In the genomic region with DNA sequence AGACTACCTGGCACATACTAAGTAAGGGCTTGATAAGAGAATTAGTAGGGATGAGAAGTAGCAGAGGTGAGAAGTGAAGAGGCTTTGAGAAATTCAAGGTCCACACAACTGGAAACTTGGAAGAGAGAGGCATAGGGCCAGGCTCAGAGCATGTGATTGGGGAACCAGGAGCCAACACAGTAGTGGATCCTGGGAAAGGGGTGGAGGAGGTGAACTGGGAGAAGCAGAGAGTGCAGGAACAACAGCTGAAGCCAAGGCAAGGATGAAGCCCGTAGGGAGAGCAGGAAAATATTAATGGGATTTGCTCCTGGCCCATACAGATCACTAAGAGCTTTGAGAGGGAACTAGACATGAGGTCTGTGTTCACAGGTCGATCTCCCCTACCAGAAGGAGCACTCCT, we compare ENCODE assay signal across 10 cellular contexts. TPM values are rescaled to one million over a fixed set of nuclear protein-coding genes. Genes with fewer than 3 reads are reported as not detected.
DNase-seq lines count a peak whose midpoint lies in the region; ATAC-seq and TF ChIP-seq lines count a peak whose summit lies in the region.
"Had no signal": no experiment of that assay in that cellular context is flagged by ENCODE, and none has a peak within 500 bp of the region (broad histone marks: within the 10 kb centered on the region; RNA-seq: fewer than 3 reads in every experiment).

No MANE protein-coding gene starts in this region.

- BruUV-seq in OCI-LY7 (replicated peaks; lab: Mats Ljungman, UMichigan) = no TSS peak

- no peak for ATAC-seq in CD4-positive, CD25-positive, alpha-beta regulatory T cell (ENCODE audit: low read depth in 2 of 2)

- peak overlapping the region; percentile 37; the same call in 1 of the 2 replicates for H2AFZ ChIP-seq in OCI-LY7 (ENCODE audit: low read length)

- DNase-seq in CD4-positive, CD25-positive, alpha-beta regulatory T cell = no peak
- DNase-seq in OCI-LY7 (ENCODE audit: low spot score) (no peak), immature natural killer cell (no peak), midbrain (lab: John Stamatoyannopoulos, UW) (no peak)
- DNase-seq in stimulated activated CD4-positive, alpha-beta T cell treated with anti-CD3 and anti-CD28 coated beads, Interleukin-2, amount 100 ng/mL, for 24 hours = no peak
- no peak for DNase-seq in stimulated activated CD4-positive, alpha-beta T cell treated with anti-CD3 and anti-CD28 coated beads, Interleukin-4, amount 100 ng/mL, for 1 hour
- DNase-seq: mammary epithelial cell had no signal

- H3K9me2 ChIP-seq in OCI-LY7 (ENCODE audit: insufficient read depth, low read length) = no peaks in the 10 kb centered on the region

- peaks cover 18% of the 10 kb centered on the region for H3K36me3 ChIP-seq in CD4-positive, CD25-positive, alpha-beta regulatory T cell (ENCODE audit: control insufficient read depth, insufficient read depth, low read length)
- peaks cover 18% of the 10 kb centered on the region; the same call in 1 of the 2 replicates for H3K36me3 ChIP-seq in OCI-LY7 (ENCODE audit: insufficient read depth, low read length)

- H3K9me3 ChIP-seq in CD4-positive, CD25-positive, alpha-beta regulatory T cell (ENCODE audit: control insufficient read depth in 2 of 2, low read length in 2 of 2) = no peaks in the 10 kb centered on the region
- H3K9me3 ChIP-seq in OCI-LY7 (ENCODE audit: low read length) = no peaks in the 10 kb centered on the region
- H3K9me3 ChIP-seq: HAP-1 had no signal

- no peaks in the 10 kb centered on the region for H3K27me3 ChIP-seq in CD4-positive, CD25-positive, alpha-beta regulatory T cell (ENCODE audit: control insufficient read depth, insufficient read depth, low read length)

- peaks cover 15% of the 10 kb centered on the region for H3K36me3 Mint-ChIP-seq in CD4-positive, CD25-positive, alpha-beta regulatory T cell
- H3K36me3 Mint-ChIP-seq in immature natural killer cell = peaks cover 7 to 11% (median 11%) of the 10 kb centered on the region in 3 donors

- peaks cover 62% of the 10 kb centered on the region for H3K4me1 ChIP-seq in CD4-positive, CD25-positive, alpha-beta regulatory T cell (ENCODE audit: control insufficient read depth, insufficient read depth, low read length, poor library complexity, severe bottlenecking)
- peaks cover 74% of the 10 kb centered on the region for H3K4me1 ChIP-seq in OCI-LY7 (ENCODE audit: insufficient read depth, low read length, poor library complexity, severe bottlenecking)
- H3K4me1 ChIP-seq: HAP-1 had no signal

- POLR2A ChIA-PET in OCI-LY7 (lab: Charles Lee) = interaction anchor here (0.7 to 4.6 kb wide), 13 partner anchors 9 to 171 kb away, joined by 3 to 43 read pairs (median 5); partner anchors contain the start of genes AAAS, ESPL1, PFDN5 and SP1

- no peaks in the 10 kb centered on the region for H3K9me3 Mint-ChIP-seq in CD4-positive, CD25-positive, alpha-beta regulatory T cell
- H3K9me3 Mint-ChIP-seq in immature natural killer cell = no peaks in the 10 kb centered on the region

- H3K79me2 ChIP-seq in OCI-LY7 (ENCODE audit: insufficient read depth, low read depth, low read length) = peaks cover 43% of the 10 kb centered on the region

- peak overlapping the region; percentile 62 for H3K4me3 ChIP-seq in CD4-positive, CD25-positive, alpha-beta regulatory T cell (ENCODE audit: low read depth, low read length)
- H3K4me3 ChIP-seq in OCI-LY7 (ENCODE audit: low read depth, low read length, poor library complexity, severe bottlenecking) = peak overlapping the region; percentile 50
- H3K4me3 ChIP-seq: HAP-1 had no signal

- H3K4me1 Mint-ChIP-seq in CD4-positive, CD25-positive, alpha-beta regulatory T cell = peaks cover 16 to 73% (median 51%) of the 10 kb centered on the region in 4 donors
- peaks cover 71% of the 10 kb centered on the region in 2 donors for H3K4me1 Mint-ChIP-seq in immature natural killer cell

- TF ChIP-seq CTCF in OCI-LY7 (conservative IDR thresholded peaks at IDR 0.05; ENCODE audit: low read length) = no peak

- H4K20me1 ChIP-seq in OCI-LY7 (ENCODE audit: insufficient read depth, low read length) = no peaks in the 10 kb centered on the region

- peak overlapping the region; percentile 88 to 93 (median 91) for H3K4me3 Mint-ChIP-seq in CD4-positive, CD25-positive, alpha-beta regulatory T cell
- H3K4me3 Mint-ChIP-seq in immature natural killer cell = peak overlapping the region; percentile 82 to 93 (median 89)

- CTCF ChIA-PET in OCI-LY7 (lab: Charles Lee; ENCODE audit: unreplicated experiment) = interaction anchor here (0.6 to 1.5 kb wide), 3 partner anchors 49 to 202 kb away, joined by 3 to 6 read pairs (median 5); partner anchors contain the start of gene EIF4B

- peak overlapping the region; percentile 78 for H3K4me2 ChIP-seq in OCI-LY7 (ENCODE audit: low read length)

- H3K27ac ChIP-seq in CD4-positive, CD25-positive, alpha-beta regulatory T cell (ENCODE audit: insufficient read depth, low read length, poor library complexity, severe bottlenecking) = peak overlapping the region; percentile 74
- peak overlapping the region; percentile 67 for H3K27ac ChIP-seq in OCI-LY7 (ENCODE audit: low read depth, low read length, poor library complexity, severe bottlenecking)

- intact Hi-C loops in OCI-LY7 (cut with micrococcal nuclease; ENCODE audit: unreplicated experiment) = loop anchor here (5.0 to 10.0 kb wide), 2 partner anchors 296 to 544 kb away; partner anchors contain the start of genes CISTR, NPFF and TARBP2

- no peaks in the 10 kb centered on the region for H3K27me3 Mint-ChIP-seq in CD4-positive, CD25-positive, alpha-beta regulatory T cell
- peaks cover 0 to 2% (median 1%) of the 10 kb centered on the region in 3 donors for H3K27me3 Mint-ChIP-seq in immature natural killer cell (ENCODE audit: low read depth in 3 of 3)

- H3K27ac Mint-ChIP-seq in CD4-positive, CD25-positive, alpha-beta regulatory T cell = peak overlapping the region; percentile 90 to 99 (median 92)
- H3K27ac Mint-ChIP-seq in immature natural killer cell = peak overlapping the region; percentile 74 to 96 (median 92)

RNA-seq across cellular contexts. Expression of gene ITGB7, which starts 1.4 kb away (rescaled TPM):
- total RNA-seq in CD4-positive, CD25-positive, alpha-beta regulatory T cell = 297 TPM
- 100 to 1,000 TPM; 279 to 382 (median 330) TPM for polyA plus RNA-seq in CD4-positive, CD25-positive, alpha-beta regulatory T cell
- total RNA-seq in OCI-LY7 (2014; rRNA removed; shearing (Covaris generic)) = 48.6 and 51.7 TPM in 2 replicates
- 153 and 207 TPM in 2 replicates for total RNA-seq in OCI-LY7 (2022)
- polyA plus RNA-seq in immature natural killer cell = 100 to 1,000 TPM; 289 to 390 (median 389) TPM
- total RNA-seq: glomerular endothelial cell, NCI-H460 had no signal

RNA-seq across cellular contexts. Expression of gene RARG, which starts 23.6 kb away (rescaled TPM):
- 16.8 TPM for total RNA-seq in CD4-positive, CD25-positive, alpha-beta regulatory T cell
- 1 to 10 TPM; 1.5 to 5.1 (median 2.4) TPM for polyA plus RNA-seq in CD4-positive, CD25-positive, alpha-beta regulatory T cell
- total RNA-seq in OCI-LY7 (2014; rRNA removed; shearing (Covaris generic)) = 1.4 and 7.0 TPM in 2 replicates
- total RNA-seq in OCI-LY7 (2022) = 5.1 and 8.4 TPM in 2 replicates
- 10 to 100 TPM in 1 of 3 donors, 1 to 10 TPM in 2; 2.9 to 10.1 (median 4.7) TPM for polyA plus RNA-seq in immature natural killer cell

RNA-seq across cellular contexts. Expression of gene CSAD, which starts 27.7 kb away (rescaled TPM):
- 68.0 TPM for total RNA-seq in CD4-positive, CD25-positive, alpha-beta regulatory T cell
- polyA plus RNA-seq in CD4-positive, CD25-positive, alpha-beta regulatory T cell = 1 to 10 TPM; 1.2 to 2.3 (median 1.6) TPM
- total RNA-seq in OCI-LY7 (2014; rRNA removed; shearing (Covaris generic)) = 18.9 and 25.8 TPM in 2 replicates
- 26.9 and 32.0 TPM in 2 replicates for total RNA-seq in OCI-LY7 (2022)
- polyA plus RNA-seq in immature natural killer cell = 1 to 10 TPM in 2 of 3 donors, under 1 TPM in 1; 0.85 to 3.8 (median 2.6) TPM

RNA-seq across cellular contexts. Expression of gene ZNF740, which starts 27.9 kb away (rescaled TPM):
- total RNA-seq in CD4-positive, CD25-positive, alpha-beta regulatory T cell = 32.6 TPM
- 1 to 10 TPM; 2.3 to 3.1 (median 2.7) TPM for polyA plus RNA-seq in CD4-positive, CD25-positive, alpha-beta regulatory T cell
- total RNA-seq in OCI-LY7 (2014; rRNA removed; shearing (Covaris generic)) = 26.1 and 31.6 TPM in 2 replicates
- total RNA-seq in OCI-LY7 (2022) = 58.2 and 66.5 TPM in 2 replicates
- 1 to 10 TPM; 2.0 to 5.1 (median 2.6) TPM for polyA plus RNA-seq in immature natural killer cell

RNA-seq across cellular contexts. Expression of gene ESPL1, which starts 59.7 kb away (rescaled TPM):
- total RNA-seq in CD4-positive, CD25-positive, alpha-beta regulatory T cell = 2.7 TPM
- under 1 TPM in 3 of 4 donors, not detected in 1; 0.05 to 0.24 (median 0.11) TPM for polyA plus RNA-seq in CD4-positive, CD25-positive, alpha-beta regulatory T cell
- 77.4 and 78.2 TPM in 2 replicates for total RNA-seq in OCI-LY7 (2014; rRNA removed; shearing (Covaris generic))
- total RNA-seq in OCI-LY7 (2022) = 121 and 137 TPM in 2 replicates
- under 1 TPM in 1 of 3 donors, not detected in 2; 0.53 TPM for polyA plus RNA-seq in immature natural killer cell
